In the genomic region with DNA sequence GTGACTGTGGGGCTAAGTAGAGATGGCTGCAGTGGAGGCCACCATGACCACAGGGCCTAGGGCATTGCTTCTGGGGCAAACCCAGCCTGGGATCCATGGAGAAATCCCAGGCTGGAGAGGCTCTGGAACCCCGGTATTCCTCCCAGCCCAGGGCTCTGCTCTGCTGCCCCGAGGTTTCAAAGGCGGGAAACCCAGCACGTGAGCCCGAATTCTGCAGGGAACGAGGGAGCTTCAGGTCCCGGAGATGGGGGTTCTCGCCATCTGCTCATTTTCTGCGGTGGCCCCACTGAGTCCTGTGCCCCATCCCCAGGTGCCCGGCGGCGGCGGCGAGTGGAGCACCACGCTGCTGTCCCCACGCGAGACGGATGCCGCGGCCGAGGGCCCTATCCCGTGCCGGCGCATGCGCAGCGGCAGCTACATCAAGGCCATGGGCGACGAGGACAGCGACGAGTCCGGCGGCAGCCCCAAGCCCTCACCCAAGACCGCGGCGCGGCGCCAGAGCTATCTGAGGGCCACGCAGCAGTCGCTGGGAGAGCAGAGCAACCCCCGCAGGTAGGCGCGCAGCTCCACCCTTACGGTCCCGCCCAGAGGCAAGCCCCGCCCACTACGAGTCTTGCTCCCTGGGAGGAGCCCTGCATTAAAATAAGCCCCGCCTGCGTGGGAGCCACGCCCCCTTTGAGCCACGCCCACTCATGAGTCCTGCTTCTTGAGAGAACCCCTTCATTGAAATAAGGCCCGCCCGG, we compare ENCODE assay signal across 8 cellular contexts.
DNase-seq lines count a peak whose midpoint lies in the region; ATAC-seq and TF ChIP-seq lines count a peak whose summit lies in the region.

No MANE protein-coding gene starts in this region.

- peak overlapping the region; percentile 30 for H3K4me3 Mint-ChIP-seq in activated T-helper 1 cell treated with anti-CD3 and anti-CD28 coated beads, Interleukin-12 subunit alpha, Interleukin-12 subunit beta, Interleukin-2, Interleukin-4 antibody, amounts not matched to agents 30 ng/mL and 10 ng/mL and 1 ng/mL, durations not matched to agents 14 hours and 24 hours and 36 hours
- H3K4me3 Mint-ChIP-seq in neural crest cell = no peak overlapping the region
- peak overlapping the region; percentile 23 for H3K4me3 Mint-ChIP-seq in stimulated activated naive CD8-positive, alpha-beta T cell treated with anti-CD3 and anti-CD28 coated beads, Interleukin-15, Interleukin-2, amounts not matched to agents 100 ng/mL and 50 ng/mL, for 24 hours

- peaks cover 4% of the 10 kb centered on the region for H3K36me3 ChIP-seq in NT2/D1 (ENCODE audit: insufficient read depth, insufficient read length, low read length)

- no peaks in the 10 kb centered on the region for H3K36me3 Mint-ChIP-seq in activated T-helper 1 cell treated with anti-CD3 and anti-CD28 coated beads, Interleukin-12 subunit alpha, Interleukin-12 subunit beta, Interleukin-2, Interleukin-4 antibody, amounts not matched to agents 30 ng/mL and 10 ng/mL and 1 ng/mL, durations not matched to agents 14 hours and 24 hours and 36 hours (ENCODE audit: low read depth)
- no peaks in the 10 kb centered on the region for H3K36me3 Mint-ChIP-seq in neural crest cell (ENCODE audit: low read depth)
- no peaks in the 10 kb centered on the region for H3K36me3 Mint-ChIP-seq in stimulated activated naive CD8-positive, alpha-beta T cell treated with anti-CD3 and anti-CD28 coated beads, Interleukin-15, Interleukin-2, amounts not matched to agents 100 ng/mL and 50 ng/mL, for 24 hours (ENCODE audit: low read depth)

- H3K27ac Mint-ChIP-seq in activated T-helper 1 cell treated with anti-CD3 and anti-CD28 coated beads, Interleukin-12 subunit alpha, Interleukin-12 subunit beta, Interleukin-2, Interleukin-4 antibody, amounts not matched to agents 30 ng/mL and 10 ng/mL and 1 ng/mL, durations not matched to agents 14 hours and 24 hours and 36 hours = no peak overlapping the region
- H3K27ac Mint-ChIP-seq in neural crest cell (ENCODE audit: unreplicated experiment) = no peak overlapping the region
- H3K27ac Mint-ChIP-seq in stimulated activated naive CD8-positive, alpha-beta T cell treated with anti-CD3 and anti-CD28 coated beads, Interleukin-15, Interleukin-2, amounts not matched to agents 100 ng/mL and 50 ng/mL, for 24 hours = no peak overlapping the region

- H3K27me3 ChIP-seq in NT2/D1 (ENCODE audit: insufficient read depth, insufficient read length) = no peaks in the 10 kb centered on the region

- H3K9me3 Mint-ChIP-seq in activated T-helper 1 cell treated with anti-CD3 and anti-CD28 coated beads, Interleukin-12 subunit alpha, Interleukin-12 subunit beta, Interleukin-2, Interleukin-4 antibody, amounts not matched to agents 30 ng/mL and 10 ng/mL and 1 ng/mL, durations not matched to agents 14 hours and 24 hours and 36 hours = no peaks in the 10 kb centered on the region
- no peaks in the 10 kb centered on the region for H3K9me3 Mint-ChIP-seq in neural crest cell
- no peaks in the 10 kb centered on the region for H3K9me3 Mint-ChIP-seq in stimulated activated naive CD8-positive, alpha-beta T cell treated with anti-CD3 and anti-CD28 coated beads, Interleukin-15, Interleukin-2, amounts not matched to agents 100 ng/mL and 50 ng/mL, for 24 hours

- intact Hi-C loops in activated T-helper 1 cell treated with anti-CD3 and anti-CD28 coated beads, Interleukin-12 subunit alpha, Interleukin-12 subunit beta, Interleukin-2, Interleukin-4 antibody, amounts not matched to agents 30 ng/mL and 10 ng/mL and 1 ng/mL, durations not matched to agents 14 hours and 24 hours and 36 hours (cut with micrococcal nuclease) = loop anchor here (1.0 kb wide), 2 partner anchors 25 to 169 kb away; partner anchors contain the start of gene RAB5IF

- H3K4me1 Mint-ChIP-seq in activated T-helper 1 cell treated with anti-CD3 and anti-CD28 coated beads, Interleukin-12 subunit alpha, Interleukin-12 subunit beta, Interleukin-2, Interleukin-4 antibody, amounts not matched to agents 30 ng/mL and 10 ng/mL and 1 ng/mL, durations not matched to agents 14 hours and 24 hours and 36 hours (ENCODE audit: low read depth) = peaks cover 4% of the 10 kb centered on the region
- no peaks in the 10 kb centered on the region for H3K4me1 Mint-ChIP-seq in neural crest cell
- H3K4me1 Mint-ChIP-seq in stimulated activated naive CD8-positive, alpha-beta T cell treated with anti-CD3 and anti-CD28 coated beads, Interleukin-15, Interleukin-2, amounts not matched to agents 100 ng/mL and 50 ng/mL, for 24 hours (ENCODE audit: low read depth) = no peaks in the 10 kb centered on the region

- peaks cover 6% of the 10 kb centered on the region for H3K27me3 Mint-ChIP-seq in activated T-helper 1 cell treated with anti-CD3 and anti-CD28 coated beads, Interleukin-12 subunit alpha, Interleukin-12 subunit beta, Interleukin-2, Interleukin-4 antibody, amounts not matched to agents 30 ng/mL and 10 ng/mL and 1 ng/mL, durations not matched to agents 14 hours and 24 hours and 36 hours (ENCODE audit: insufficient read depth)
- H3K27me3 Mint-ChIP-seq in neural crest cell (ENCODE audit: low read depth) = peaks cover 12% of the 10 kb centered on the region
- peaks cover 4% of the 10 kb centered on the region for H3K27me3 Mint-ChIP-seq in stimulated activated naive CD8-positive, alpha-beta T cell treated with anti-CD3 and anti-CD28 coated beads, Interleukin-15, Interleukin-2, amounts not matched to agents 100 ng/mL and 50 ng/mL, for 24 hours

- H3K9ac ChIP-seq in NT2/D1 (ENCODE audit: insufficient read length, low read depth) = no peak overlapping the region

- H3K9me3 ChIP-seq in NT2/D1 (ENCODE audit: insufficient read depth, low read length) = no peaks in the 10 kb centered on the region

- ATAC-seq in GM18907 (IDR thresholded peaks at IDR 0.05; ENCODE audit: unreplicated experiment) = no peak

- TF ChIP-seq CTCF in fibroblast of the aortic adventitia (IDR thresholded peaks at IDR 0.05; ENCODE audit: insufficient read depth, low read length) (no peak), neural crest cell (conservative IDR thresholded peaks at IDR 0.05) (no peak)

- peaks cover 8% of the 10 kb centered on the region for H3K4me1 ChIP-seq in NT2/D1 (ENCODE audit: insufficient read depth, insufficient read length)

- H3K4me3 ChIP-seq in NT2/D1 (ENCODE audit: insufficient read length, low read depth) (no peak overlapping the region), fibroblast of the aortic adventitia (ENCODE audit: low read depth, low read length) (peak overlapping the region; percentile 50)

- DNase-seq in GM19240 (ENCODE audit: insufficient read length, low spot score) (peak; percentile 30), NT2/D1 (ENCODE audit: low read depth, low spot score) (peak; percentile 80), fibroblast of the aortic adventitia (ENCODE audit: low read depth) (peak; percentile 31), neural crest cell (ENCODE audit: low read depth, low spot score) (peak; percentile 60), dedifferentiated amniotic fluid mesenchymal stem cell (ENCODE audit: extremely low spot score) (no peak)
- DNase-seq in activated T-helper 1 cell treated with anti-CD3 and anti-CD28 coated beads, Interleukin-12 subunit alpha, Interleukin-12 subunit beta, Interleukin-2, Interleukin-4 antibody, amounts not matched to agents 30 ng/mL and 10 ng/mL and 1 ng/mL, durations not matched to agents 14 hours and 24 hours and 36 hours (ENCODE audit: low spot score) = peak; percentile 81
